8 cellular contexts compared by ENCODE assay signal in the genomic region with DNA sequence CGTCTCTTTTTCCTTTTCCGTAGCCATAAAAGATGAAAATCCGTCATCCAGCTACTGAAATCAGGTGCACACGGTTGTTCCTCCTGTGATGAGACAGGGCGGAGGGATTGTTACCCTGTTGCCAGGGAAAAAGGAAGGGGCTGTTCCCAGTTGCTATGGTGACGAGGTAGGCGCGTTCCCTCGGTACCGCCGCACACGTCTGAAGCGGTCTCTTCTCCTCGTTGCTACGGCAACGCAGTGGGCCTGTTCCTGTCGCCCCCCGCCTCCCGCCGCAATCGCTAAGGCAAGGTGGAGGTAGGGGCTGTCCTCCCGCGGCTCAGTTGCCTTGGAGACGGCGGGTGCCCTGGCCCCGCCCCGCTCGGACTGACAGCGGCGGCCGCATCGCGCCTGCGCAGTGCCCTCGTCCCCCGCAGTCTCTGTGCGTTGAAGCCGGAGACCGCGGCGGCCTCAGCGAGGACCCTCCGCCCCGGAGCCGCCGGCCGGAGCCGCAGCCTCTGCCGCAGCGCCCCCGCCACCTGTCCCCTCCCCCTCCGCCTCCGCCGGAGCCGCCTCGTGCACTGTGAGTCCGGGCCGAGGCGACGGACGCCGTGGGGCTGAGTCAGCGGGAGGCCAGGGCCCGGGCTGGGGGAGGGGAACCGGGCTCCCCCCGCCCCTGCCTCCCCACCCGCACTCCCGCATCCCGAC. TPM values are rescaled to one million over a fixed set of nuclear protein-coding genes. Genes with fewer than 3 reads are reported as not detected.
DNase-seq lines count a peak whose midpoint lies in the region; ATAC-seq and TF ChIP-seq lines count a peak whose summit lies in the region.

A gene (plus strand): TSS at position 394 of the 684 bp plus-strand sequence. CDS start 51,582 bp downstream, outside the sequence.

- H3K27me3 ChIP-seq in adrenal gland (no peaks in the 10 kb centered on the region), heart right ventricle (peaks cover 0 to under 1% (median 0%) of the 10 kb centered on the region in 7 donors), parathyroid adenoma (ENCODE audit: control insufficient read depth, insufficient read depth, low read length) (no peaks in the 10 kb centered on the region), thyroid gland (no peaks in the 10 kb centered on the region)

- peaks cover 3 to 17% of the 10 kb centered on the region in 2 donors for H3K4me1 ChIP-seq in adrenal gland (replicated peaks in 1 of 2)
- peaks cover 3 to 33% (median 26%) of the 10 kb centered on the region in 9 donors for H3K4me1 ChIP-seq in heart right ventricle
- peaks cover 8% of the 10 kb centered on the region for H3K4me1 ChIP-seq in parathyroid adenoma
- H3K4me1 ChIP-seq in thyroid gland = peaks cover 5 to 8% of the 10 kb centered on the region in 2 donors

- ATAC-seq in HG02571 (IDR thresholded peaks at IDR 0.05; ENCODE audit: unreplicated experiment) (peak; percentile 74), heart right ventricle (peak; percentile 93 to 96 (median 94))

- DNase-seq in Daoy (ENCODE audit: low read depth) (peak; percentile 90), NCI-H1436 (lab: John Stamatoyannopoulos, UW) (peak; percentile 89), T-helper 1 cell (peak; percentile 67 to 85 (median 78)), adrenal gland (peak; percentile 61 to 91 (median 77)), heart right ventricle (peak; percentile 77 to 86), thyroid gland (peak; percentile 84 to 86)

- peak in 1 of 2 donors; percentile 24 for TF ChIP-seq POLR2A in adrenal gland (IDR thresholded peaks at IDR 0.05)
- TF ChIP-seq POLR2A in thyroid gland (IDR thresholded peaks at IDR 0.05) = peak in 1 of 2 donors; percentile 59

- peak within 1 kb of the TSS; percentile 24 for H3K9ac ChIP-seq in parathyroid adenoma

- TF ChIP-seq CTCF in adrenal gland (IDR thresholded peaks at IDR 0.05) (peak in 1 of 6 experiments; percentile 2), heart right ventricle (IDR thresholded peaks at IDR 0.05) (no peak), parathyroid adenoma (IDR thresholded peaks at IDR 0.05) (no peak), thyroid gland (IDR thresholded peaks at IDR 0.05) (no peak)

- no peaks in the 10 kb centered on the region for H3K9me3 ChIP-seq in adrenal gland (replicated peaks in 1 of 3)
- no peaks in the 10 kb centered on the region for H3K9me3 ChIP-seq in heart right ventricle
- no peaks in the 10 kb centered on the region for H3K9me3 ChIP-seq in parathyroid adenoma (ENCODE audit: control insufficient read depth, low read length)
- H3K9me3 ChIP-seq in thyroid gland = no peaks in the 10 kb centered on the region

- intact Hi-C loops in adrenal gland (cut with DNase I) (no loop called here), heart right ventricle (cut with DNase I) (loop anchor here in 1 of 10 donors (10.0 kb wide), 1 partner anchor 234 kb away; no protein-coding TSS in a partner anchor), thyroid gland (cut with DNase I) (no loop called here)

- H2AFZ ChIP-seq in parathyroid adenoma = peak within 1 kb of the TSS; percentile 80

- H3K79me2 ChIP-seq in parathyroid adenoma = peaks cover 12% of the 10 kb centered on the region

- H3K36me3 ChIP-seq in adrenal gland (replicated peaks in 1 of 2) (no peaks in the 10 kb centered on the region), heart right ventricle (peaks cover 0 to 3% (median 0%) of the 10 kb centered on the region in 9 donors), parathyroid adenoma (ENCODE audit: control insufficient read depth, insufficient read depth, low read length) (no peaks in the 10 kb centered on the region), thyroid gland (no peaks in the 10 kb centered on the region)

- H3K4me3 ChIP-seq in adrenal gland = peak within 1 kb of the TSS; percentile 25 to 78 (median 54)
- H3K4me3 ChIP-seq in heart right ventricle = peak within 1 kb of the TSS; percentile 68 to 95 (median 86)
- peak within 1 kb of the TSS; percentile 84 for H3K4me3 ChIP-seq in parathyroid adenoma (ENCODE audit: low read depth, low read length)
- H3K4me3 ChIP-seq in thyroid gland (replicated peaks in 1 of 3) = peak within 1 kb of the TSS; percentile 47 to 92 (median 72)

- WGBS in adrenal gland, 4 donors = 0 to 1% (median 0%) methylated on average over 12 to 67 of the region's 69 CpGs
- WGBS in heart right ventricle, 2 donors = 1% methylated on average over 65 to 69 of the region's 69 CpGs
- WGBS in thyroid gland, 2 donors = 0 to 1% methylated on average over 18 to 35 of the region's 69 CpGs

- peak within 1 kb of the TSS in 3 of 5 donors; percentile 6 to 64 (median 64) for H3K27ac ChIP-seq in adrenal gland
- peak within 1 kb of the TSS in 9 of 10 donors; percentile 68 to 84 (median 81) for H3K27ac ChIP-seq in heart right ventricle
- H3K27ac ChIP-seq in parathyroid adenoma = peak within 1 kb of the TSS; percentile 91
- H3K27ac ChIP-seq in thyroid gland = peak within 1 kb of the TSS; percentile 6 to 73 (median 22)

- peak within 1 kb of the TSS; percentile 90 for H3K4me2 ChIP-seq in parathyroid adenoma (ENCODE audit: low read length)

RNA-seq across cellular contexts. Expression of the gene that starts here (rescaled TPM):
- 4.6 and 6.6 TPM in 2 replicates for total RNA-seq in Daoy (2014; rRNA removed; shearing (Covaris generic))
- 10 to 100 TPM; 11.0 to 27.9 (median 16.7) TPM for total RNA-seq in adrenal gland
- polyA plus RNA-seq in adrenal gland = 10 to 100 TPM; 26.5 to 73.0 (median 30.5) TPM
- total RNA-seq in heart right ventricle = 10 to 100 TPM; 34.9 to 62.0 (median 47.2) TPM
- polyA plus RNA-seq in heart right ventricle = 10 to 100 TPM; 23.0 to 68.8 TPM
- 10 to 100 TPM; 12.9 to 21.2 (median 17.0) TPM for total RNA-seq in thyroid gland

Comparison
In these comparisons a context has a peak if more than half of its experiments do, and no peak if none do; other contexts are left out.
1. Peak in every context shown above with its lines: DNase-seq, ATAC-seq, H3K4me3 ChIP-seq and H3K27ac ChIP-seq.
2. H3K27ac ChIP-seq: peak in every context shown above with its lines; median percentile 91 in parathyroid adenoma; 81 in heart right ventricle; 64 in adrenal gland; 22 in thyroid gland.